Comparison of ENCODE assay signal across 13 cellular contexts in genomic region chr14:101933209-101933608, GRCh38.
"Had no signal": no experiment of that assay in that cellular context is flagged by ENCODE, and none has a peak within 500 bp of the region (broad histone marks: within the 10 kb centered on the region; RNA-seq: fewer than 3 reads in every experiment).

No MANE protein-coding gene starts in this region.

- H3K4me3 Mint-ChIP-seq: activated CD8-positive, alpha-beta memory T cell treated with anti-CD3 and anti-CD28 coated beads, Interleukin-2, amount 10 ng/mL, durations not matched to agents 7 days and 5 days; activated naive CD4-positive, alpha-beta T cell treated with anti-CD3 and anti-CD28 coated beads for 36 hours; neural crest cell; stimulated activated memory B cell treated with anti-CD40 and anti-IgM and Interleukin-4, amounts not matched to agents 10 μg/mL and 1 μg/mL and 100 μg/mL, for 72 hours had no signal

- H3K27ac Mint-ChIP-seq: activated CD8-positive, alpha-beta memory T cell treated with anti-CD3 and anti-CD28 coated beads, Interleukin-2, amount 10 ng/mL, durations not matched to agents 7 days and 5 days; activated naive CD4-positive, alpha-beta T cell treated with anti-CD3 and anti-CD28 coated beads for 36 hours; stimulated activated memory B cell treated with anti-CD40 and anti-IgM and Interleukin-4, amounts not matched to agents 10 μg/mL and 1 μg/mL and 100 μg/mL, for 72 hours had no signal

- H3K36me3 ChIP-seq: pancreas, transverse colon had no signal

- DNase-seq: activated CD4-positive, alpha-beta T cell treated with anti-CD3 and anti-CD28 coated beads, Interleukin-2, amount 50 U/mL, for 4 hours; activated CD8-positive, alpha-beta memory T cell treated with anti-CD3 and anti-CD28 coated beads, Interleukin-2, amount 10 ng/mL, durations not matched to agents 7 days and 5 days; activated naive CD4-positive, alpha-beta T cell treated with anti-CD3 and anti-CD28 coated beads for 36 hours; cortex of kidney; effector memory CD4-positive, alpha-beta T cell; left ventricle myocardium superior; transverse colon had no signal

- ATAC-seq: activated CD4-positive, CD25-positive, alpha-beta regulatory T cell treated with anti-CD3 and anti-CD28 coated beads, Interleukin-2, amount 50 U/mL, for 24 hours; activated CD8-positive, alpha-beta memory T cell treated with anti-CD3 and anti-CD28 coated beads, Interleukin-2, amount 10 ng/mL, durations not matched to agents 7 days and 5 days; gastroesophageal sphincter; left ventricle myocardium superior; stimulated activated memory B cell treated with anti-CD40 and anti-IgM and Interleukin-4, amounts not matched to agents 10 μg/mL and 1 μg/mL and 100 μg/mL, for 72 hours had no signal

- H3K27me3 ChIP-seq: pancreas, transverse colon had no signal

- H3K9me3 ChIP-seq: gastroesophageal sphincter, pancreas, transverse colon had no signal

- H3K4me1 Mint-ChIP-seq: stimulated activated memory B cell treated with anti-CD40 and anti-IgM and Interleukin-4, amounts not matched to agents 10 μg/mL and 1 μg/mL and 100 μg/mL, for 72 hours had no signal

- H3K4me1 ChIP-seq: pancreas had no signal

- H3K9me3 Mint-ChIP-seq: activated naive CD4-positive, alpha-beta T cell treated with anti-CD3 and anti-CD28 coated beads for 36 hours; neural crest cell; stimulated activated memory B cell treated with anti-CD40 and anti-IgM and Interleukin-4, amounts not matched to agents 10 μg/mL and 1 μg/mL and 100 μg/mL, for 72 hours had no signal

- H3K4me3 ChIP-seq: gastroesophageal sphincter, pancreas, transverse colon had no signal

- H3K27ac ChIP-seq: epithelial cell of prostate, gastroesophageal sphincter, pancreas, transverse colon had no signal
